8 cellular contexts compared by ENCODE assay signal in the genomic region with DNA sequence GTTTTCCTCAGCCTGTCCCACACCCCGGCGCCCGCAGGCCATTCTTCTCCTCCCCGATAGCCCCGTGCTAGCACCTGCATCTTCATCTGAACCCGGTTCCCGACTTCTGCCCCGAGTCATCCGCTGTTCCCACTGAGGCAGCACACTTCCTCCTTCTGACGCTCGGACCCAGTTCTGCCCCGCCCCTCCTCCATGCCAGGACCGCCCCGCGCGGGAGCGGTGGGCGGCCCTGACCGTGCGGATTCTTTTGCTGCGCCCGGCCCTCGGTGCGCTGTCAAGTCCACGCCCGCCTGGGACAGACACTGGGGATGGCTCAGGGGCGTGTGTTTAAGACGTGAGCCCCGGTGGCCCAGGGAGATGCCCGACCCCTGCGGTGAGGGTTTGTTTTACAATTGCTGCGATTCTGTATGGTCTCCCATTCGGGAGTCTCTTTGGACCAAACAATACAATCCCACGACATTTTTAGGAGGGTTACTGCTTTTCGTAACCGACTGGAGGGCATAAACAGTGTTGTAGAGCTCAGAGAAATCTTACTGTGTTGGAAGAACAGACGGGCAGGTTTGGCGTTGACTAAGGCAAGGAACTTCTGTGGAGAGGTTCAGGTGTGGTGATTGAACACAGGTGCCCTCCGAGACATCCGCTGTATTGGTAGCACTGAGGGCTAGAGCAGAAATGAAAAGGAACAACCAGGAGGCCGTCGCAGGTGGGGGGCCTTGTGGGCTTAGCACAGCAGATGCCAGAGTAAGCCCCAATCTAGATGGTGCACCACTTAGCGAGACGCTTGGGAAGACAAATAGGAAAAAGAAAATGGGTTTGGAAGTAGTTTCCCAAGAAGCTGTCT. TPM values are rescaled to one million over a fixed set of nuclear protein-coding genes. Genes with fewer than 3 reads are reported as not detected.
DNase-seq lines count a peak whose midpoint lies in the region; ATAC-seq, FAIRE-seq and TF ChIP-seq lines count a peak whose summit lies in the region.

No MANE protein-coding gene starts in this region.

- H3K79me2 ChIP-seq in HCT116 (ENCODE audit: insufficient read depth, low read length) (peaks cover 69% of the 10 kb centered on the region), MM.1S (ENCODE audit: low read length) (peaks cover 67% of the 10 kb centered on the region)

- H3K27ac Mint-ChIP-seq in T-cell: peak overlapping the region; percentile 99 to 100

- RAD21 ChIA-PET in HCT116 (lab: Charles Lee; ENCODE audit: low non-redundant PET in 1 of 2, low total read pairs in 2 of 2, uncharacterized antibody in 2 of 2, unreplicated experiment in 2 of 2): no interaction called here

- H3K36me3 Mint-ChIP-seq in T-cell: peaks cover 15% of the 10 kb centered on the region

- H3K27ac ChIP-seq in HCT116 (ENCODE audit: low read depth, low read length) (peak overlapping the region; percentile 83), MM.1S (ENCODE audit: low read length) (peak overlapping the region; percentile 83), psoas muscle (peak overlapping the region; percentile 100)

- no peaks in the 10 kb centered on the region for H3K27me3 Mint-ChIP-seq in T-cell

- CTCF ChIA-PET in GM10248 (lab: Yijun Ruan, JAX): interaction anchor here (0.8 to 2.6 kb wide), 5 partner anchors 8 to 90 kb away, joined by 3 to 11 read pairs (median 4); no protein-coding TSS in a partner anchor
- CTCF ChIA-PET in HCT116 (lab: Charles Lee): interaction anchor here (1.1 kb wide), 1 partner anchor 39 kb away, joined by 4 read pairs; no protein-coding TSS in a partner anchor
- CTCF ChIA-PET in T-cell (lab: Charles Lee): interaction anchor here (0.5 to 1.3 kb wide), 3 partner anchors 40 to 407 kb away, joined by 3 to 4 read pairs (median 3); no protein-coding TSS in a partner anchor

- H3K9me3 ChIP-seq in HCT116 (ENCODE audit: control insufficient read depth in 1 of 2, insufficient read depth in 1 of 2, low read depth in 1 of 2, low read length in 2 of 2) (no peaks in the 10 kb centered on the region), MM.1S (replicated peaks; ENCODE audit: insufficient read depth, low read length) (no peaks in the 10 kb centered on the region), psoas muscle (no peaks in the 10 kb centered on the region)

- peak overlapping the region; percentile 94 for H3K9ac ChIP-seq in HCT116 (ENCODE audit: low read length)
- H3K9ac ChIP-seq in MM.1S (ENCODE audit: low read length): peak overlapping the region; percentile 94

- no peak for TF ChIP-seq CTCF in GM10248 (IDR thresholded peaks at IDR 0.05; ENCODE audit: control extremely low read depth, extremely low read depth, low read depth, missing control alignments)
- TF ChIP-seq CTCF in HCT116 (IDR thresholded peaks at IDR 0.05 in 2 of 3, conservative IDR thresholded peaks at IDR 0.05 in 1 of 3; ENCODE audit: borderline replicate concordance in 1 of 3, insufficient read depth in 1 of 3, low read depth in 2 of 3, low read length in 2 of 3): no peak
- TF ChIP-seq CTCF in MM.1S (IDR thresholded peaks at IDR 0.05; ENCODE audit: low read length): no peak
- no peak for TF ChIP-seq CTCF in psoas muscle (IDR thresholded peaks at IDR 0.05)

- H3K9me3 Mint-ChIP-seq in T-cell: no peaks in the 10 kb centered on the region

- no peaks in the 10 kb centered on the region for H3K27me3 ChIP-seq in HCT116 (ENCODE audit: insufficient read depth, low read length)
- no peaks in the 10 kb centered on the region for H3K27me3 ChIP-seq in MM.1S (replicated peaks; ENCODE audit: insufficient read depth, low read length)
- H3K27me3 ChIP-seq in psoas muscle (ENCODE audit: insufficient read depth in 3 of 3, low read length in 2 of 3): no peaks in the 10 kb centered on the region

- peaks cover 4% of the 10 kb centered on the region; the same call in 1 of the 2 replicates for H3F3A ChIP-seq in MM.1S (ENCODE audit: insufficient read depth, low read length)

- POLR2A ChIA-PET in GM10248 (lab: Yijun Ruan, JAX): interaction anchor here (1.3 kb wide), 1 partner anchor 9 kb away, joined by 6 read pairs; no protein-coding TSS in a partner anchor
- POLR2A ChIA-PET in HCT116 (lab: Charles Lee): interaction anchor here (0.9 to 1.5 kb wide), 4 partner anchors 10 to 446 kb away, joined by 4 to 7 read pairs (median 4); no protein-coding TSS in a partner anchor
- POLR2A ChIA-PET in T-cell (lab: Charles Lee): no interaction called here

- peak; percentile 25 for TF ChIP-seq POLR2A in HCT116 (IDR thresholded peaks at IDR 0.05; ENCODE audit: borderline replicate concordance, extremely low read depth, insufficient read depth, insufficient read length)

- no peaks in the 10 kb centered on the region for H4K20me1 ChIP-seq in HCT116 (ENCODE audit: insufficient read depth)
- H4K20me1 ChIP-seq in MM.1S (ENCODE audit: insufficient read depth, low read length): peaks cover 10% of the 10 kb centered on the region; the same call in 1 of the 2 replicates

- H2AFZ ChIP-seq in HCT116 (ENCODE audit: low read depth, low read length, poor library complexity, severe bottlenecking) (no peak overlapping the region), MM.1S (ENCODE audit: low read length) (peak overlapping the region; percentile 58)

- H3K4me3 Mint-ChIP-seq in T-cell: peak overlapping the region; percentile 86 to 99 (median 99)

- H3K36me3 ChIP-seq in HCT116 (ENCODE audit: control insufficient read depth in 1 of 2, insufficient read depth in 2 of 2, low read length in 2 of 2) (no peaks in the 10 kb centered on the region; a peak in 1 of 4 replicates), MM.1S (replicated peaks; ENCODE audit: insufficient read depth, low read length) (no peaks in the 10 kb centered on the region), psoas muscle (ENCODE audit: insufficient read depth in 1 of 2, low read depth in 1 of 2) (peaks cover 0 to 6% of the 10 kb centered on the region in 2 donors)

- H3K4me1 ChIP-seq in HCT116 (ENCODE audit: control insufficient read depth in 1 of 2, insufficient read depth in 2 of 2, low read length in 2 of 2) (peaks cover 9 to 25% of the 10 kb centered on the region in 2 experiments), MM.1S (ENCODE audit: low read length) (peaks cover 10% of the 10 kb centered on the region), psoas muscle (peaks cover 39% of the 10 kb centered on the region)

- TF ChIP-seq RAD21 in HCT116 (IDR thresholded peaks at IDR 0.05; ENCODE audit: low read depth): no peak

- intact Hi-C loops in HCT116 (cut with micrococcal nuclease) (loop anchor here (1.0 kb wide), 1 partner anchor 95 kb away; no protein-coding TSS in a partner anchor), left ventricle myocardium superior (cut with micrococcal nuclease) (no loop called here), psoas muscle (cut with DNase I) (no loop called here)

- 6 to 7% (median 6%) methylated on average over 39 to 44 of the region's 44 CpGs for WGBS in psoas muscle, 3 donors

- H3K4me3 ChIP-seq in HCT116 (replicated peaks in 1 of 2; ENCODE audit: low read depth in 1 of 2, low read length in 2 of 2) (peak overlapping the region; percentile 87 to 97), MM.1S (ENCODE audit: low read length) (peak overlapping the region; percentile 91), psoas muscle (peak overlapping the region; percentile 98)

- no peaks in the 10 kb centered on the region for H3K9me2 ChIP-seq in HCT116 (ENCODE audit: insufficient read depth)
- no peaks in the 10 kb centered on the region for H3K9me2 ChIP-seq in MM.1S (replicated peaks; ENCODE audit: insufficient read depth, low read length)

- FAIRE-seq in urothelium cell line (lab: Jason Lieb, UNC): peak; percentile 79

- DNase-seq in GM10248 (ENCODE audit: extremely low spot score): peak; percentile 91
- peak; percentile 70 for DNase-seq in HCT116 (ENCODE audit: low read depth, low spot score)
- DNase-seq in MM.1S: peak; percentile 86
- peak; percentile 19 to 63 (median 46) for DNase-seq in T-cell
- peak; percentile 79 for DNase-seq in amniotic epithelial cell (ENCODE audit: low read depth)
- peak; percentile 90 for DNase-seq in left ventricle myocardium superior
- DNase-seq in psoas muscle: peak; percentile 88 to 92
- peak; percentile 92 for DNase-seq in urothelium cell line (ENCODE audit: low spot score)

- ATAC-seq in HCT116: peak; percentile 80
- peak; percentile 35 to 52 (median 46) for ATAC-seq in T-cell (replicated peaks in 1 of 4)
- ATAC-seq in left ventricle myocardium superior: peak; percentile 83
- ATAC-seq in psoas muscle: peak; percentile 71 to 78 (median 72)

- no TSS peak for BruUV-seq in HCT116 (replicated peaks; lab: Mats Ljungman, UMichigan)

- peaks cover 56 to 61% (median 56%) of the 10 kb centered on the region in 3 donors for H3K4me1 Mint-ChIP-seq in T-cell

- H3K4me2 ChIP-seq in HCT116 (ENCODE audit: low read length): peak overlapping the region; percentile 88
- H3K4me2 ChIP-seq in MM.1S (ENCODE audit: low read depth, low read length): peak overlapping the region; percentile 84

TF ChIP-seq in HCT116, 20 proteins besides CTCF, POLR2A, EP300 and RAD21 (continues in another document):
- no peak for TF ChIP-seq ZBTB33 (IDR thresholded peaks at IDR 0.05; ENCODE audit: extremely low read depth, insufficient replicate concordance, low read length)
- TF ChIP-seq EZH2phosphoT487 (IDR thresholded peaks at IDR 0.05; ENCODE audit: borderline replicate concordance): no peak
- peak; percentile 64; the same call in 1 of the 2 replicates for TF ChIP-seq POLR2AphosphoS5 (IDR thresholded peaks at IDR 0.05; ENCODE audit: low read depth, low read length)
- 0 out of 2 replicates have a peak, but pooled peaks have one; percentile 31 for TF ChIP-seq ZFX (IDR thresholded peaks at IDR 0.05)
- no peak for TF ChIP-seq ELF1 (IDR thresholded peaks at IDR 0.05; ENCODE audit: borderline replicate concordance, low read depth)
- no peak for TF ChIP-seq ZNF274 (IDR thresholded peaks at IDR 0.05; ENCODE audit: low read depth, low read length)
- no peak for TF ChIP-seq EZH2 (IDR thresholded peaks at IDR 0.05)

RNA-seq across cellular contexts. Expression of gene PTPN23, which starts 0.7 kb away (rescaled TPM):
- 56.5 TPM for total RNA-seq in HCT116 (2021; ENCODE audit: unreplicated experiment)
- 34.9 and 39.5 TPM in 2 replicates for polyA plus RNA-seq in HCT116 (2012)
- total RNA-seq in T-cell: 10 to 100 TPM; 39.2 to 59.6 (median 57.9) TPM
- 18.6 TPM for total RNA-seq in left ventricle myocardium superior
- total RNA-seq in psoas muscle: 10 to 100 TPM; 26.8 to 47.5 (median 35.2) TPM
- 10 to 100 TPM; 14.3 to 33.0 (median 15.9) TPM for polyA plus RNA-seq in psoas muscle

Comparison
In these comparisons a context has a peak if more than half of its experiments do, and no peak if none do; other contexts are left out.
1. Peak in every context shown above with its lines: DNase-seq, ATAC-seq, H3K4me3 ChIP-seq and H3K27ac ChIP-seq.
2. POLR2A ChIA-PET loops: an anchor here in GM10248 (1.3 kb wide) and HCT116 (0.9 to 1.5 kb wide); none called in T-cell.